1 cellular context compared by ENCODE assay signal in the genomic region with DNA sequence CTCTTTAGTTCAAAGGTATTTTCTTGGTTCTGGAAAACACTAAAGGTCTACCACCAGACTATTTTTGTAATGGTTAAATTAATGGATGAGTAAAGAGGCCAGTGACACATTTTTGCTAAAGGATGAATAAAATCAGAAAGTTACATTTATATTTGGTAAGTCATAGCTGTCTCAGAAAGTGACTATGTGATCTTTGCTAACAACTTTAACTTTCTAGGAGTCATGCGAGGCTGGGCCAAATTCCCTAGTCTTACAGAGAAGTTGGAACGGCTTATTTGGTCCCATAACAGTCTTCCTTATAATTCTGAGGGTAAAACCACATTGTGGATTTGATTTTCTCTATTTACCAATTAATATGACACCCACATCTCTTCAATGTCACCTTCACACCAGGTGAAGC.
TF ChIP-seq lines count a peak whose summit lies in the region.

No MANE protein-coding gene starts in this region.

TF ChIP-seq in SK-N-SH treated with all-trans-retinoic acid at 6 μM for 48 hours, 23 proteins besides CTCF, POLR2A, EP300 and RAD21 (continued from another document):
- TF ChIP-seq, protein P1, sequence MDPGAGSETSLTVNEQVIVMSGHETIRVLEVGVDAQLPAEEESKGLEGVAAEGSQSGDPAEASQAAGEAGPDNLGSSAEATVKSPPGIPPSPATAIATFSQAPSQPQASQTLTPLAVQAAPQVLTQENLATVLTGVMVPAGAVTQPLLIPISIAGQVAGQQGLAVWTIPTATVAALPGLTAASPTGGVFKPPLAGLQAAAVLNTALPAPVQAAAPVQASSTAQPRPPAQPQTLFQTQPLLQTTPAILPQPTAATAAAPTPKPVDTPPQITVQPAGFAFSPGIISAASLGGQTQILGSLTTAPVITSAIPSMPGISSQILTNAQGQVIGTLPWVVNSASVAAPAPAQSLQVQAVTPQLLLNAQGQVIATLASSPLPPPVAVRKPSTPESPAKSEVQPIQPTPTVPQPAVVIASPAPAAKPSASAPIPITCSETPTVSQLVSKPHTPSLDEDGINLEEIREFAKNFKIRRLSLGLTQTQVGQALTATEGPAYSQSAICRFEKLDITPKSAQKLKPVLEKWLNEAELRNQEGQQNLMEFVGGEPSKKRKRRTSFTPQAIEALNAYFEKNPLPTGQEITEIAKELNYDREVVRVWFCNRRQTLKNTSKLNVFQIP (CRISPR knock-in tag; IDR thresholded peaks at IDR 0.05; ENCODE audit: borderline replicate concordance, low read depth) = no peak
- TF ChIP-seq OSR1 (CRISPR knock-in tag; IDR thresholded peaks at IDR 0.05) = no peak
- no peak for TF ChIP-seq SNAI2 (CRISPR knock-in tag; IDR thresholded peaks at IDR 0.05)
- no peak for TF ChIP-seq PPARA (CRISPR knock-in tag; IDR thresholded peaks at IDR 0.05; ENCODE audit: borderline replicate concordance)
- TF ChIP-seq, protein P2, sequence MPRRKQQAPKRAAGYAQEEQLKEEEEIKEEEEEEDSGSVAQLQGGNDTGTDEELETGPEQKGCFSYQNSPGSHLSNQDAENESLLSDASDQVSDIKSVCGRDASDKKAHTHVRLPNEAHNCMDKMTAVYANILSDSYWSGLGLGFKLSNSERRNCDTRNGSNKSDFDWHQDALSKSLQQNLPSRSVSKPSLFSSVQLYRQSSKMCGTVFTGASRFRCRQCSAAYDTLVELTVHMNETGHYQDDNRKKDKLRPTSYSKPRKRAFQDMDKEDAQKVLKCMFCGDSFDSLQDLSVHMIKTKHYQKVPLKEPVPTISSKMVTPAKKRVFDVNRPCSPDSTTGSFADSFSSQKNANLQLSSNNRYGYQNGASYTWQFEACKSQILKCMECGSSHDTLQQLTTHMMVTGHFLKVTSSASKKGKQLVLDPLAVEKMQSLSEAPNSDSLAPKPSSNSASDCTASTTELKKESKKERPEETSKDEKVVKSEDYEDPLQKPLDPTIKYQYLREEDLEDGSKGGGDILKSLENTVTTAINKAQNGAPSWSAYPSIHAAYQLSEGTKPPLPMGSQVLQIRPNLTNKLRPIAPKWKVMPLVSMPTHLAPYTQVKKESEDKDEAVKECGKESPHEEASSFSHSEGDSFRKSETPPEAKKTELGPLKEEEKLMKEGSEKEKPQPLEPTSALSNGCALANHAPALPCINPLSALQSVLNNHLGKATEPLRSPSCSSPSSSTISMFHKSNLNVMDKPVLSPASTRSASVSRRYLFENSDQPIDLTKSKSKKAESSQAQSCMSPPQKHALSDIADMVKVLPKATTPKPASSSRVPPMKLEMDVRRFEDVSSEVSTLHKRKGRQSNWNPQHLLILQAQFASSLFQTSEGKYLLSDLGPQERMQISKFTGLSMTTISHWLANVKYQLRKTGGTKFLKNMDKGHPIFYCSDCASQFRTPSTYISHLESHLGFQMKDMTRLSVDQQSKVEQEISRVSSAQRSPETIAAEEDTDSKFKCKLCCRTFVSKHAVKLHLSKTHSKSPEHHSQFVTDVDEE (CRISPR knock-in tag; IDR thresholded peaks at IDR 0.05) = no peak
- no peak for TF ChIP-seq ZNF70 (CRISPR knock-in tag; IDR thresholded peaks at IDR 0.05)
- no peak for TF ChIP-seq ZNF565 (CRISPR knock-in tag; conservative IDR thresholded peaks at IDR 0.05; ENCODE audit: low read depth)
